In genomic region chr14:50757702-50758101, GRCh38 we compare ENCODE assay signal across 23 cellular contexts.
DNase-seq lines count a peak whose midpoint lies in the region; ATAC-seq and TF ChIP-seq lines count a peak whose summit lies in the region.
"Had no signal": no experiment of that assay in that cellular context is flagged by ENCODE, and none has a peak within 500 bp of the region (broad histone marks: within the 10 kb centered on the region; RNA-seq: fewer than 3 reads in every experiment).

No MANE protein-coding gene starts in this region.

- H3K79me2 ChIP-seq in OCI-LY1 (ENCODE audit: insufficient read depth, low read length): no peaks in the 10 kb centered on the region

- no peak overlapping the region for H2AFZ ChIP-seq in OCI-LY1 (ENCODE audit: low read length)
- H2AFZ ChIP-seq: GM23248 had no signal

- TF ChIP-seq CTCF in OCI-LY1 (IDR thresholded peaks at IDR 0.05; ENCODE audit: low read length): no peak

- H3F3A ChIP-seq in OCI-LY1 (ENCODE audit: insufficient read depth, low read length): no peaks in the 10 kb centered on the region

- no peaks in the 10 kb centered on the region for H4K20me1 ChIP-seq in OCI-LY1 (ENCODE audit: insufficient read depth, low read length)

- H3K4me1 ChIP-seq in OCI-LY1 (ENCODE audit: insufficient read depth, low read length, severe bottlenecking): peaks cover 19% of the 10 kb centered on the region
- H3K4me1 ChIP-seq in thymus (ENCODE audit: control insufficient read depth, insufficient read depth, low read length): no peaks in the 10 kb centered on the region

- no peak overlapping the region for H3K9ac ChIP-seq in OCI-LY1 (ENCODE audit: low read length)
- H3K9ac ChIP-seq: GM23248 had no signal

- H3K4me3 ChIP-seq in OCI-LY1 (ENCODE audit: low read depth, low read length, poor library complexity, severe bottlenecking): no peak overlapping the region
- H3K4me3 ChIP-seq in thymus (ENCODE audit: low read length): no peak overlapping the region
- H3K4me3 ChIP-seq: A549, GM23248, SJSA1 had no signal

- H3K27me3 ChIP-seq in OCI-LY1 (ENCODE audit: insufficient read depth, low read length) (no peaks in the 10 kb centered on the region), layer of hippocampus (ENCODE audit: control insufficient read depth, insufficient read depth, low read length) (no peaks in the 10 kb centered on the region), thymus (ENCODE audit: control insufficient read depth, insufficient read depth) (no peaks in the 10 kb centered on the region)
- H3K27me3 ChIP-seq: SJSA1 had no signal

- H3K9me3 ChIP-seq in OCI-LY1 (ENCODE audit: low read length) (no peaks in the 10 kb centered on the region), thymus (ENCODE audit: control insufficient read depth) (no peaks in the 10 kb centered on the region)
- H3K9me3 ChIP-seq: A549, SJSA1 had no signal

- WGBS in thymus: 98% methylated on average over 4 of the region's 4 CpGs

- H3K9me2 ChIP-seq in OCI-LY1 (ENCODE audit: low read depth, low read length): no peaks in the 10 kb centered on the region

- H3K36me3 ChIP-seq in OCI-LY1 (ENCODE audit: insufficient read depth, low read length): peaks cover 94% of the 10 kb centered on the region
- H3K36me3 ChIP-seq in thymus (ENCODE audit: control insufficient read depth, insufficient read depth): peaks cover 36% of the 10 kb centered on the region

- H3K4me2 ChIP-seq in OCI-LY1 (ENCODE audit: low read length): no peak overlapping the region
- H3K4me2 ChIP-seq: A549 had no signal

- ATAC-seq in GM21423 (IDR thresholded peaks at IDR 0.05; ENCODE audit: unreplicated experiment): no peak
- ATAC-seq: A549; CD8-positive, alpha-beta T cell; Right ventricle myocardium inferior had no signal

- DNase-seq in COLO668 (lab: John Stamatoyannopoulos, UW; ENCODE audit: unreplicated experiment) (no peak), NCI-H510A (lab: John Stamatoyannopoulos, UW) (no peak)
- DNase-seq: AML-193; Calu3; CD8-positive, alpha-beta T cell; DMS153; DND-41; GM23248; H7; KBM-7; MV-4-11; NCI-H1105 treated with DMSO at 0.1 percent for 48 hours; NCI-H2227 treated with DMSO at 0.1 percent for 48 hours; NCI-H69 had no signal

- H3K27ac ChIP-seq in OCI-LY1 (ENCODE audit: low read depth, low read length, poor library complexity, severe bottlenecking) (peak overlapping the region; percentile 76), angular gyrus (ENCODE audit: low read depth, low read length) (peak overlapping the region; percentile 71), layer of hippocampus (ENCODE audit: low read depth, low read length) (peak overlapping the region; percentile 35), thymus (ENCODE audit: low read depth) (peak overlapping the region; percentile 52)
- H3K27ac ChIP-seq: A549, C4-2B, GM23248, SJSA1 had no signal
